In the genomic region with DNA sequence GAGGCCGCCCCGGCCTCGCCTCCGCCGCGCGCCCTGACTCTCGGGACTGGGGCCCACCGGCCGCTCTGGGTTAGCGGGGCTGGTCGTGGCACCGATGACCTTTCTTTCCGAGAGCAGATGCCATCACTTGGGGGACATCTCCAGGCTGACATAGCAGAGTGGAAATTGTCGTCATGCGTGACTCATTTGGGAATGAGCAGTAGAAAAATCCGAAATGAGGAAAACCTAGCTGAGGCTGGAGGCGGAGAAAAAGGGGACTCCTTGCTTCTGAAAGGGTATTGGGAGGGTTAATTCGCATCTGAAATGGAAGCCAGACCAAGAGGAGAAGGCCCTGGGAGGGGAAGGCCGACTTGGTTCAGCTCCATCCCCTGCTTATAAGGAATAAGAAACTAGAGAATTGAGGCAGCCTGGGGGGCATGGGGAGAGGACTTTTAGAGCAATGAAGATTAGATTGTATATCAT, we compare ENCODE assay signal across 8 cellular contexts. TPM values are rescaled to one million over a fixed set of nuclear protein-coding genes. Genes with fewer than 3 reads are reported as not detected.
DNase-seq lines count a peak whose midpoint lies in the region; ATAC-seq and TF ChIP-seq lines count a peak whose summit lies in the region.

No MANE protein-coding gene starts in this region.

- no peak overlapping the region for H3K27ac ChIP-seq in coronary artery

- peak overlapping the region; percentile 52 for H3K4me3 ChIP-seq in MG63
- peak overlapping the region; percentile 80 for H3K4me3 ChIP-seq in coronary artery

- peak; percentile 30 for DNase-seq in EH (ENCODE audit: low read depth)
- DNase-seq in MG63: no peak
- DNase-seq in coronary artery (ENCODE audit: low spot score): no peak
- DNase-seq in activated CD4-positive, CD25-positive, alpha-beta regulatory T cell treated with anti-CD3 and anti-CD28 coated beads, Interleukin-2, amount 50 U/mL, for 72 hours: no peak
- no peak for DNase-seq in glomerular visceral epithelial cell (ENCODE audit: extremely low spot score)

- no peaks in the 10 kb centered on the region for H3K9me3 Mint-ChIP-seq in nephron

- TF ChIP-seq CTCF in coronary artery (IDR thresholded peaks at IDR 0.05): no peak
- TF ChIP-seq CTCF in nephron (IDR thresholded peaks at IDR 0.05; ENCODE audit: unreplicated experiment in 3 of 3): no peak

- peak overlapping the region; percentile 79 to 90 (median 89) for H3K4me3 Mint-ChIP-seq in nephron

- peaks cover 11% of the 10 kb centered on the region for H3K4me1 Mint-ChIP-seq in nephron

- H3K9me3 ChIP-seq in MG63: no peaks in the 10 kb centered on the region

- ATAC-seq in GM21515 (IDR thresholded peaks at IDR 0.05; ENCODE audit: unreplicated experiment) (no peak), HG03460 (IDR thresholded peaks at IDR 0.05; ENCODE audit: unreplicated experiment) (no peak)

- H3K27me3 Mint-ChIP-seq in nephron (ENCODE audit: low read depth): peaks cover 64% of the 10 kb centered on the region

- peak overlapping the region in 2 of 3 experiments; percentile 29 to 45 for H3K27ac Mint-ChIP-seq in nephron

- H3K36me3 ChIP-seq in MG63: no peaks in the 10 kb centered on the region

- H3K27me3 ChIP-seq in MG63: peaks cover 38% of the 10 kb centered on the region

- no peaks in the 10 kb centered on the region for H3K36me3 Mint-ChIP-seq in nephron (ENCODE audit: low read depth)

RNA-seq across cellular contexts. Expression of a gene that starts 0.4 kb away (rescaled TPM):
- total RNA-seq in MG63 (2014; rRNA removed; shearing (Covaris generic); ENCODE audit: low replicate concordance): 0.07 and 0.13 TPM in 2 replicates
